In genomic region chr16:25135239-25135878, GRCh38 we compare ENCODE assay signal across 13 cellular contexts. TPM values are rescaled to one million over a fixed set of nuclear protein-coding genes. Genes with fewer than 3 reads are reported as not detected.
A peak's percentile ranks its signal among the peaks of the same experiment; 100 is the strongest.
DNase-seq lines count a peak whose midpoint lies in the region; ATAC-seq and TF ChIP-seq lines count a peak whose summit lies in the region.
"Had no signal": no experiment of that assay in that cellular context is flagged by ENCODE, and none has a peak within 500 bp of the region (broad histone marks: within the 10 kb centered on the region; RNA-seq: fewer than 3 reads in every experiment).

No MANE protein-coding gene starts in this region.

- H3K4me1 ChIP-seq in IMR-90 (ENCODE audit: control insufficient read depth, insufficient read depth, low read length) (no peaks in the 10 kb centered on the region), psoas muscle (no peaks in the 10 kb centered on the region)
- H3K4me1 ChIP-seq: adrenal gland, uterus had no signal

- H3K79me1 ChIP-seq in IMR-90 (ENCODE audit: low read depth in 1 of 2, low read length in 2 of 2) = peaks cover 0 to 6% of the 10 kb centered on the region in 2 experiments; a peak in 2 of 4 replicates

- H2BK15ac ChIP-seq in IMR-90 (ENCODE audit: low read depth, low read length) = no peak overlapping the region

- no peak overlapping the region for H4K5ac ChIP-seq in IMR-90 (ENCODE audit: low read depth, low read length)

- H3K4me3 ChIP-seq in IMR-90 (ENCODE audit: insufficient read depth, low read depth, low read length) = no peak overlapping the region
- no peak overlapping the region for H3K4me3 ChIP-seq in psoas muscle
- H3K4me3 ChIP-seq: adrenal gland, uterus had no signal

- H3K23ac ChIP-seq in IMR-90 (ENCODE audit: low read depth, low read length) = no peak overlapping the region

- no TSS peak for BruUV-seq in IMR-90 (replicated peaks; lab: Mats Ljungman, UMichigan)

- no peak overlapping the region for H4K8ac ChIP-seq in IMR-90 (ENCODE audit: low read depth in 2 of 2, low read length in 2 of 2)

- H3K9me3 ChIP-seq in IMR-90 (ENCODE audit: control insufficient read depth, insufficient read depth, low read length) = no peaks in the 10 kb centered on the region
- H3K9me3 ChIP-seq in psoas muscle = no peaks in the 10 kb centered on the region
- H3K9me3 ChIP-seq: adrenal gland, uterus had no signal

- 100% methylated on average over 1 of the region's 4 CpGs; no CpG with 5 or more reads in 1 of the 2 experiments for WGBS in IMR-90 (ENCODE audit: extremely low coverage in 2 of 2, insufficient read length in 1 of 2), 2 experiments
- 79 to 93% (median 88%) methylated on average over 4 of the region's 4 CpGs for WGBS in psoas muscle, 3 donors

- no peak overlapping the region for H2AFZ ChIP-seq in IMR-90 (replicated peaks; ENCODE audit: low read length, poor library complexity)

- H3K18ac ChIP-seq in IMR-90 (ENCODE audit: low read depth, low read length) = no peak overlapping the region

- no peaks in the 10 kb centered on the region for H3K27me3 ChIP-seq in IMR-90 (ENCODE audit: control insufficient read depth, insufficient read depth, low read length)
- H3K27me3 ChIP-seq in psoas muscle (ENCODE audit: insufficient read depth in 3 of 3, low read length in 2 of 3) = no peaks in the 10 kb centered on the region
- H3K27me3 ChIP-seq: adrenal gland, uterus had no signal

- TF ChIP-seq CTCF in C4-2B (conservative IDR thresholded peaks at IDR 0.05) = peak; percentile 52
- TF ChIP-seq CTCF in IMR-90 (conservative IDR thresholded peaks at IDR 0.05; ENCODE audit: low read depth, low read length) = peak; percentile 71
- no peak for TF ChIP-seq CTCF in psoas muscle (IDR thresholded peaks at IDR 0.05)

- 0 out of 2 replicates have a peak, but pooled peaks cover 4% of the 10 kb centered on the region for H4K20me1 ChIP-seq in IMR-90 (ENCODE audit: insufficient read depth, low read length)

- H2BK120ac ChIP-seq in IMR-90 (ENCODE audit: low read depth, low read length) = no peak overlapping the region

- no peak overlapping the region for H3K4ac ChIP-seq in IMR-90 (ENCODE audit: low read depth, low read length)

- no peak overlapping the region for H2BK20ac ChIP-seq in IMR-90 (ENCODE audit: low read depth, low read length)

- H3K27ac ChIP-seq in C4-2B (peak overlapping the region; percentile 9; the same call in 1 of the 2 replicates), IMR-90 (ENCODE audit: insufficient read depth, low read length) (no peak overlapping the region), psoas muscle (no peak overlapping the region)
- H3K27ac ChIP-seq: adrenal gland, uterus had no signal

- in situ Hi-C loops in IMR-90 (cut with MboI; ENCODE audit: low sequenced_read_pairs) = no loop called here

- H2BK5ac ChIP-seq in IMR-90 (ENCODE audit: low read depth, low read length, poor library complexity, severe bottlenecking) = no peak overlapping the region

- no peak for TF ChIP-seq POLR2A in IMR-90 (IDR thresholded peaks at IDR 0.05; ENCODE audit: low read depth, low read length)

- intact Hi-C loops in IMR-90 (cut with micrococcal nuclease) (loop anchor here (1.0 to 10.0 kb wide), 2 partner anchors 80 to 161 kb away; no protein-coding TSS in a partner anchor), psoas muscle (cut with DNase I) (no loop called here)

- DNase-seq in IMR-90 = peak; percentile 83
- peak; percentile 79 to 90 for DNase-seq in SHP77 (lab: John Stamatoyannopoulos, UW)
- DNase-seq in hepatic stellate cell (ENCODE audit: low spot score) = peak; percentile 38
- DNase-seq in ureter (ENCODE audit: low spot score) = no peak
- no peak for DNase-seq in stimulated activated naive CD4-positive, alpha-beta T cell treated with Interleukin-2 at 50 U/mL for 16 hours (lab: John Stamatoyannopoulos, UW)
- no peak for DNase-seq in psoas muscle
- no peak for DNase-seq in activated CD4-positive, alpha-beta T cell treated with anti-CD3 and anti-CD28 coated beads for 1 hour
- DNase-seq: activated CD4-positive, alpha-beta T cell treated with anti-CD3 and anti-CD28 coated beads, Interleukin-2, amount 10 ng/mL, durations not matched to agents 7 days and 5 days; adrenal gland; OCI-M1; stimulated activated CD4-positive, alpha-beta T cell treated with anti-CD3 and anti-CD28 coated beads, Interleukin-4, amount 100 ng/mL, for 4 hours; uterus had no signal

- no peak overlapping the region for H2AK9ac ChIP-seq in IMR-90 (replicated peaks; ENCODE audit: low read depth, low read length, poor library complexity)

- H2AK5ac ChIP-seq in IMR-90 (ENCODE audit: low read depth, low read length) = no peak overlapping the region

- H3K9me1 ChIP-seq in IMR-90 (ENCODE audit: insufficient read depth, low read length) = no peaks in the 10 kb centered on the region; the same call in 1 of the 2 replicates

- ATAC-seq in IMR-90 (ENCODE audit: low read depth) (peak; percentile 97), psoas muscle (no peak)

- H3K14ac ChIP-seq in IMR-90 (replicated peaks; ENCODE audit: low read depth, low read length) = no peak overlapping the region

- no peak overlapping the region for H3K9ac ChIP-seq in IMR-90 (ENCODE audit: low read depth, low read length)

- POLR2A ChIA-PET in IMR-90 (lab: Charles Lee; ENCODE audit: unreplicated experiment) = no interaction called here

- CTCF ChIA-PET in IMR-90 (lab: Yijun Ruan, JAX) = interaction anchor here (0.5 to 1.1 kb wide), 5 partner anchors 17 to 353 kb away, joined by 3 to 4 read pairs (median 3); no protein-coding TSS in a partner anchor

- H3K4me2 ChIP-seq in IMR-90 (ENCODE audit: low read depth, low read length) = no peak overlapping the region

- peaks cover 32% of the 10 kb centered on the region for H3K36me3 ChIP-seq in IMR-90 (ENCODE audit: control insufficient read depth, insufficient read depth, low read length)
- peaks cover 10 to 82% of the 10 kb centered on the region in 2 donors for H3K36me3 ChIP-seq in psoas muscle (ENCODE audit: insufficient read depth in 1 of 2, low read depth in 1 of 2)
- H3K36me3 ChIP-seq: uterus had no signal

- dilution Hi-C loops in IMR-90 (cut with HindIII; ENCODE audit: low sequenced_read_pairs, unreplicated experiment) = no loop called here

- TF ChIP-seq RAD21 in IMR-90 (IDR thresholded peaks at IDR 0.05; ENCODE audit: low read length) = peak; percentile 81

- H4K91ac ChIP-seq in IMR-90 (ENCODE audit: insufficient read depth, low read depth, low read length) = no peak overlapping the region

- H3K56ac ChIP-seq in IMR-90 (ENCODE audit: extremely low read depth, insufficient read depth, low read length) = no peak overlapping the region

TF ChIP-seq in IMR-90, 13 proteins besides CTCF, POLR2A, EP300 and RAD21:
- TF ChIP-seq MAFK (IDR thresholded peaks at IDR 0.05; ENCODE audit: low read depth, low read length) = no peak
- TF ChIP-seq FOS (IDR thresholded peaks at IDR 0.05; ENCODE audit: low read depth, low read length) = peak; percentile 17; the same call in 1 of the 2 replicates
- no peak for TF ChIP-seq RCOR1 (IDR thresholded peaks at IDR 0.05; ENCODE audit: insufficient replicate concordance, low read length)
- no peak for TF ChIP-seq RFX5 (IDR thresholded peaks at IDR 0.05; ENCODE audit: low read depth, low read length)
- TF ChIP-seq CEBPB (IDR thresholded peaks at IDR 0.05; ENCODE audit: low read depth, low read length) = peak; percentile 29; the same call in 1 of the 2 replicates
- TF ChIP-seq ELK1 (IDR thresholded peaks at IDR 0.05; ENCODE audit: borderline replicate concordance, low read depth, low read length) = no peak
- TF ChIP-seq NFE2L2 (IDR thresholded peaks at IDR 0.05; ENCODE audit: low read depth, low read length) = no peak
- TF ChIP-seq SMC3 (IDR thresholded peaks at IDR 0.05; ENCODE audit: low read depth, low read length) = peak; percentile 82
- no peak for TF ChIP-seq USF2 (IDR thresholded peaks at IDR 0.05; ENCODE audit: low read depth, low read length)
- no peak for TF ChIP-seq MXI1 (IDR thresholded peaks at IDR 0.05; ENCODE audit: borderline replicate concordance, low read depth, low read length)
- no peak for TF ChIP-seq CHD1 (IDR thresholded peaks at IDR 0.05; ENCODE audit: low read depth, low read length)
- TF ChIP-seq BHLHE40 (IDR thresholded peaks at IDR 0.05; ENCODE audit: low read depth, low read length) = no peak
- no peak for TF ChIP-seq MAZ (IDR thresholded peaks at IDR 0.05; ENCODE audit: borderline replicate concordance, low read depth, low read length)

RNA-seq across cellular contexts. Expression of gene LCMT1, which starts 23.8 kb away (rescaled TPM):
- total RNA-seq in IMR-90 (2012; rRNA removed) (60.0 and 60.4 TPM in 2 replicates), ureter (40.1 TPM), psoas muscle (10 to 100 TPM; 35.1 to 54.5 (median 38.0) TPM)
- polyA plus RNA-seq in IMR-90 (2012; rRNA removed) (30.5 and 33.1 TPM in 2 replicates), psoas muscle (10 to 100 TPM; 41.9 to 53.7 (median 51.6) TPM)
- polyA plus RNA-seq in IMR-90 (2012; cell fraction: cytosol; rRNA removed) = 19.3 and 26.9 TPM in 2 replicates
- 12.0 and 37.3 TPM in 2 replicates for polyA plus RNA-seq in IMR-90 (2012; cell fraction: nucleus; rRNA removed; ENCODE audit: low replicate concordance)

Comparison
In these comparisons a context has a peak if more than half of its experiments do, and no peak if none do; other contexts are left out.
1. DNase-seq: peak in IMR-90 (single experiment), SHP77 (2 of 2) and hepatic stellate cell (single experiment); none in ureter (single experiment), stimulated activated naive CD4-positive, alpha-beta T cell treated with Interleukin-2 at 50 U/mL for 16 hours (single experiment), psoas muscle (0 of 2) and activated CD4-positive, alpha-beta T cell treated with anti-CD3 and anti-CD28 coated beads for 1 hour (single experiment).